ENCODE assay signal across 30 cellular contexts in genomic region chr10:121831237-121831636, GRCh38.
"Had no signal": no experiment of that assay in that cellular context is flagged by ENCODE, and none has a peak within 500 bp of the region (broad histone marks: within the 10 kb centered on the region; RNA-seq: fewer than 3 reads in every experiment).

No MANE protein-coding gene starts in this region.

- H3K4me3 Mint-ChIP-seq: activated CD4-positive, alpha-beta T cell treated with anti-CD3 and anti-CD28 coated beads for 36 hours; activated CD4-positive, alpha-beta T cell treated with anti-CD3 and anti-CD28 coated beads, Interleukin-2, amount 10 ng/mL, durations not matched to agents 7 days and 5 days; activated CD8-positive, alpha-beta T cell treated with anti-CD3 and anti-CD28 coated beads, Interleukin-2, amount 10 ng/mL, durations not matched to agents 7 days and 5 days; activated naive CD8-positive, alpha-beta T cell; activated naive CD8-positive, alpha-beta T cell treated with anti-CD3 and anti-CD28 coated beads, Interleukin-2, amount 50 U/mL, for 24 hours; activated T-cell treated with anti-CD3 and anti-CD28 coated beads, Interleukin-2, amount 50 U/mL, for 24 hours; brain; T-helper 2 cell treated with Interferon-gamma antibody and Interleukin-4, amounts not matched to agents 5 μg/mL and 100 μg/mL, for 36 hours; WTC11 had no signal

- DNase-seq: activated CD4-positive, alpha-beta T cell treated with anti-CD3 and anti-CD28 coated beads for 36 hours; activated CD4-positive, alpha-beta T cell treated with anti-CD3 and anti-CD28 coated beads, Interleukin-2, amount 10 ng/mL, durations not matched to agents 7 days and 5 days; activated CD4-positive, alpha-beta T cell treated with anti-CD3 and anti-CD28 coated beads, Interleukin-2, amount 50 U/mL, for 48 hours; activated CD8-positive, alpha-beta T cell treated with anti-CD3 and anti-CD28 coated beads, Interleukin-2, amount 10 ng/mL, durations not matched to agents 7 days and 5 days; activated gamma-delta T cell; activated naive CD4-positive, alpha-beta T cell treated with Interleukin-2 at 50 U/mL for 16 hours; activated naive CD8-positive, alpha-beta T cell treated with anti-CD3 and anti-CD28 coated beads, Interleukin-2, amount 50 U/mL, for 24 hours; activated T-cell treated with anti-CD3 and anti-CD28 coated beads, Interleukin-2, amount 50 U/mL, for 24 hours; anterior cingulate cortex; Kasumi-1; KG1; MG63; NCI-H1048; NCI-H1105 treated with DMSO at 0.1 percent for 48 hours; NCI-H1436; NCI-H1694; NCI-H1930; NCI-H2081 treated with DMSO at 0.1 percent for 48 hours; NCI-H510A; NCI-H526; NCI-H748 treated with DMSO at 0.1 percent for 48 hours; NK-92 treated with Interleukin-12 subunit alpha and Interleukin-12 subunit beta, amount 100 ng/mL, for 24 hours; SIG-M5 had no signal

- H3K27me3 Mint-ChIP-seq: activated CD4-positive, alpha-beta T cell treated with anti-CD3 and anti-CD28 coated beads for 36 hours; activated CD4-positive, alpha-beta T cell treated with anti-CD3 and anti-CD28 coated beads, Interleukin-2, amount 10 ng/mL, durations not matched to agents 7 days and 5 days; activated naive CD8-positive, alpha-beta T cell; activated naive CD8-positive, alpha-beta T cell treated with anti-CD3 and anti-CD28 coated beads, Interleukin-2, amount 50 U/mL, for 24 hours; activated T-cell treated with anti-CD3 and anti-CD28 coated beads, Interleukin-2, amount 50 U/mL, for 24 hours; brain had no signal

- H3K4me1 Mint-ChIP-seq: activated CD4-positive, alpha-beta T cell treated with anti-CD3 and anti-CD28 coated beads, Interleukin-2, amount 10 ng/mL, durations not matched to agents 7 days and 5 days; activated naive CD8-positive, alpha-beta T cell treated with anti-CD3 and anti-CD28 coated beads, Interleukin-2, amount 50 U/mL, for 24 hours; brain; WTC11 had no signal

- H3K36me3 ChIP-seq: MG63 had no signal

- H3K27me3 ChIP-seq: MG63 had no signal

- H3K4me3 ChIP-seq: MG63 had no signal

- H3K9me3 Mint-ChIP-seq: activated CD4-positive, alpha-beta T cell treated with anti-CD3 and anti-CD28 coated beads, Interleukin-2, amount 10 ng/mL, durations not matched to agents 7 days and 5 days; activated naive CD8-positive, alpha-beta T cell treated with anti-CD3 and anti-CD28 coated beads, Interleukin-2, amount 50 U/mL, for 24 hours; activated T-cell treated with anti-CD3 and anti-CD28 coated beads, Interleukin-2, amount 50 U/mL, for 24 hours; activated T-helper 2 cell treated with anti-CD3 and anti-CD28 coated beads, Interferon-gamma antibody, Interleukin-2, Interleukin-4, amounts not matched to agents 10 μg/mL and 5 μg/mL and 100 μg/mL, durations not matched to agents 14 hours and 24 hours and 36 hours; T-helper 2 cell treated with Interferon-gamma antibody and Interleukin-4, amounts not matched to agents 5 μg/mL and 100 μg/mL, for 36 hours had no signal

- ATAC-seq: activated CD4-positive, alpha-beta T cell treated with anti-CD3 and anti-CD28 coated beads for 36 hours; activated CD4-positive, CD25-positive, alpha-beta regulatory T cell treated with anti-CD3 and anti-CD28 coated beads, Interleukin-2, amount 50 U/mL, for 24 hours; activated CD8-positive, alpha-beta T cell treated with anti-CD3 and anti-CD28 coated beads, Interleukin-2, amount 10 ng/mL, durations not matched to agents 7 days and 5 days; activated naive CD8-positive, alpha-beta T cell treated with anti-CD3 and anti-CD28 coated beads, Interleukin-2, amount 50 U/mL, for 24 hours; SK-N-SH treated with all-trans-retinoic acid at 6 μM for 48 hours; WTC11 had no signal

- H3K27ac Mint-ChIP-seq: activated CD4-positive, alpha-beta T cell treated with anti-CD3 and anti-CD28 coated beads for 36 hours; activated CD4-positive, alpha-beta T cell treated with anti-CD3 and anti-CD28 coated beads, Interleukin-2, amount 10 ng/mL, durations not matched to agents 7 days and 5 days; activated CD8-positive, alpha-beta T cell treated with anti-CD3 and anti-CD28 coated beads, Interleukin-2, amount 10 ng/mL, durations not matched to agents 7 days and 5 days; activated naive CD8-positive, alpha-beta T cell; activated naive CD8-positive, alpha-beta T cell treated with anti-CD3 and anti-CD28 coated beads, Interleukin-2, amount 50 U/mL, for 24 hours; activated T-cell treated with anti-CD3 and anti-CD28 coated beads, Interleukin-2, amount 50 U/mL, for 24 hours; activated T-helper 2 cell treated with anti-CD3 and anti-CD28 coated beads, Interferon-gamma antibody, Interleukin-2, Interleukin-4, amounts not matched to agents 10 μg/mL and 5 μg/mL and 100 μg/mL, durations not matched to agents 14 hours and 24 hours and 36 hours; brain; T-helper 2 cell treated with Interferon-gamma antibody and Interleukin-4, amounts not matched to agents 5 μg/mL and 100 μg/mL, for 36 hours; WTC11 had no signal

- H3K9me3 ChIP-seq: MG63 had no signal
